Comparison of ENCODE assay signal across 17 cellular contexts in the genomic region with DNA sequence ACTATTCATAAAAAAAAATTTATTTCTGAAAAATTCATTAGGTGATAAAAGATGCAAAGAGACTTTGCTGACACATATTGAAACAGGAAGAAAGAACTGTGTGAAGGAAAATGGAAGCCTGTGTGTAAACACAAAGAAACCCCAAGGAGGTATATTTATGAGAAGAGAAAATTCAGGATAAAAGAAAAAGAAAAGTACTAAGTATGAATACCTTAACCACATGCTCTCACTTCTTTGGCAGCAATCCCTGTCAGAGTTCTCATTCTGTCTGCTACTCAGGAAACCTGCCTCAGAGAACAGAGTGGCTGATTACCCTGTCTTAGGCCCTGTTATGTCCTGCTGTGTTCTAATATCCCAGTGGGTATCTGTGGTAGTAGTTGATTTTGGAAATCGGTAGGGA.
DNase-seq lines count a peak whose midpoint lies in the region; ATAC-seq lines count a peak whose summit lies in the region.
"Had no signal": no experiment of that assay in that cellular context is flagged by ENCODE, and none has a peak within 500 bp of the region (broad histone marks: within the 10 kb centered on the region; RNA-seq: fewer than 3 reads in every experiment).

No MANE protein-coding gene starts in this region.

- H3K27me3 Mint-ChIP-seq in naive B cell = no peaks in the 10 kb centered on the region

- no peaks in the 10 kb centered on the region for H3K36me3 Mint-ChIP-seq in naive B cell

- H3K9me3 Mint-ChIP-seq in naive B cell = peaks cover 0 to 5% (median 0%) of the 10 kb centered on the region in 7 donors
- H3K9me3 Mint-ChIP-seq: nephron had no signal

- H3K27ac Mint-ChIP-seq in naive B cell = peak overlapping the region; percentile 10 to 91 (median 70)

- peak; percentile 60 for ATAC-seq in GM18909 (IDR thresholded peaks at IDR 0.05; ENCODE audit: poor library complexity, unreplicated experiment)
- ATAC-seq in HG02588 (IDR thresholded peaks at IDR 0.05; ENCODE audit: unreplicated experiment) = peak; percentile 42
- ATAC-seq in HG03342 (IDR thresholded peaks at IDR 0.05; ENCODE audit: unreplicated experiment) = peak; percentile 72
- ATAC-seq in naive B cell (ENCODE audit: low read depth in 2 of 2) = peak; percentile 52 to 56
- no peak for ATAC-seq in HG03521 (IDR thresholded peaks at IDR 0.05; ENCODE audit: unreplicated experiment)

- peaks cover 9 to 32% (median 22%) of the 10 kb centered on the region in 3 donors for H3K4me1 Mint-ChIP-seq in naive B cell
- H3K4me1 Mint-ChIP-seq: nephron had no signal

- no peak for DNase-seq in naive B cell
- no peak for DNase-seq in NCI-H510A (lab: John Stamatoyannopoulos, UW)
- no peak for DNase-seq in HUDEP-2 (lab: John Stamatoyannopoulos, UW; ENCODE audit: unreplicated experiment in 76 of 76)
- no peak for DNase-seq in GF-D8 (lab: John Stamatoyannopoulos, UW)
- DNase-seq: activated T-cell treated with anti-CD3 and anti-CD28 coated beads, Interleukin-2, amount 50 U/mL, for 48 hours; GM23248; left ventricle myocardium inferior; NCI-H1694; NCI-H748 treated with DMSO at 0.1 percent for 48 hours; Right ventricle myocardium superior; stimulated activated CD4-positive, alpha-beta T cell treated with anti-CD3 and anti-CD28 coated beads, Interleukin-4, amount 100 ng/mL, for 1 hour; stimulated activated naive CD4-positive, alpha-beta T cell had no signal

- peak overlapping the region in 4 of 8 donors; percentile 23 to 62 (median 36) for H3K4me3 Mint-ChIP-seq in naive B cell
- H3K4me3 Mint-ChIP-seq: nephron had no signal
